Comparison of ENCODE assay signal across 21 cellular contexts in the genomic region with DNA sequence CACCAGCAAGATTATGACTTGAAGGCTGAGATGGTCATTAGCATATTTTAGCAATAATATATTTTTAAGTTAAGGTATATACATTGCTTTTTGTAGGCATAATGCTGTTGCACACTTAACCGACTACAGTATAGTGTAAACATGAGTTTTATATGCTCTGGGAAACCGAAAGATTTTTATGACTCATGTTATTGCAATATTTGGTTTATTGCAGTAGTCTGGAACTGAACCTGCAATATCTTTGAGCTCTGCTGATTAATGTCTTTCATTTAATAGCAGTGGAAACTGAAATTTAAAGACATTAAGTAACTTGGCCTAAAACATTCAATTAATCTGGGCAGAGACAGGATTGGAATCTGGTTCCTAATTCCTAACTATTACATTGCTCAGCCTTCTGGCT.
"Had no signal": no experiment of that assay in that cellular context is flagged by ENCODE, and none has a peak within 500 bp of the region (broad histone marks: within the 10 kb centered on the region; RNA-seq: fewer than 3 reads in every experiment).

No MANE protein-coding gene starts in this region.

- H2AFZ ChIP-seq: PC-9 had no signal

- DNase-seq: activated CD4-positive, alpha-beta T cell treated with anti-CD3 and anti-CD28 coated beads for 48 hours; activated CD4-positive, alpha-beta T cell treated with anti-CD3 and anti-CD28 coated beads, Interleukin-2, amount 50 U/mL, for 4 hours; activated CD4-positive, CD25-positive, alpha-beta regulatory T cell treated with anti-CD3 and anti-CD28 coated beads, Interleukin-2, amount 50 U/mL, for 72 hours; activated CD8-positive, alpha-beta memory T cell treated with anti-CD3 and anti-CD28 coated beads, Interleukin-2, amount 50 U/mL, for 48 hours; activated CD8-positive, alpha-beta T cell treated with anti-CD3 and anti-CD28 coated beads, Interleukin-2, amount 10 ng/mL, durations not matched to agents 7 days and 5 days; activated naive CD4-positive, alpha-beta T cell treated with anti-CD3 and anti-CD28 coated beads, Interleukin-2, amount 50 U/mL, for 16 hours; activated T-cell treated with anti-CD3 and anti-CD28 coated beads, Interleukin-2, amount 50 U/mL, for 1 hour; amniotic stem cell; MM.1S; NCI-H146; NCI-H187 treated with DMSO at 0.1 percent for 48 hours; NCI-H2081 treated with DMSO at 0.1 percent for 48 hours; NCI-H446; NCI-H524; PC-9; SIG-M5; T-helper 17 cell; T-helper 9 cell had no signal

- H3K9ac ChIP-seq: KMS-11 had no signal

- H3K27ac ChIP-seq: KMS-11, PC-9 had no signal

- H3K4me3 ChIP-seq: PC-9 had no signal

- ATAC-seq: activated CD8-positive, alpha-beta T cell treated with anti-CD3 and anti-CD28 coated beads, Interleukin-2, amount 10 ng/mL, durations not matched to agents 7 days and 5 days; T-helper 17 cell; WTC11 had no signal

- FAIRE-seq: astrocyte had no signal

- H3K4me2 ChIP-seq: KMS-11, PC-9 had no signal
